10 cellular contexts compared by ENCODE assay signal in the genomic region with DNA sequence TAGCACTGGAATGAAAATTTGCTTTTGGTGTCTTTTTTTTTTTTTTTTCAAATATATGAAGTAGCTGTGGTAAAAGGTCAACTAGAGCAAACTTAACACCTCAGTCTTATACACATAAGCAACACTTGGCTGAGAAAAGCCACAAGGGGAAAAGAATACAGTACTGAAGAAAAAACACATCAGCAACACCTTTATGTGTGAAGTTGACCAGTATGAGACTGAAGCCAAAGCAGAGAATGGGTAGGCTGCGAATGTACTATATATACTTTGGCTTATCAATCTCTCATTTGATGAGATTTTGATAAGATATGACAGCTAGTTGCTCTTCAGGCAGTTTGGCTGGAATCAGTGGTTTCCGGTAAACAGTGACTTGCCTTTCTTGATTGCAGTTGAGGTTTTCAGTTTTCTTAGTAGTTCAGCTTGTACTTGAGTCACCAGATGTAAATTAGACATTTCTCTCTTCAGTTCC. TPM values are rescaled to one million over a fixed set of nuclear protein-coding genes. Genes with fewer than 3 reads are reported as not detected.
DNase-seq lines count a peak whose midpoint lies in the region; ATAC-seq and TF ChIP-seq lines count a peak whose summit lies in the region.
"Had no signal": no experiment of that assay in that cellular context is flagged by ENCODE, and none has a peak within 500 bp of the region (broad histone marks: within the 10 kb centered on the region; RNA-seq: fewer than 3 reads in every experiment).

No MANE protein-coding gene starts in this region.

- H3K9me3 ChIP-seq in BLaER1 treated with 17β-estradiol and CSF1 and Interleukin-3, amounts not matched to agents 10 nM and 100 nM (replicated peaks in 1 of 11): no peaks in the 10 kb centered on the region
- H3K9me3 ChIP-seq: Caco-2 had no signal

- H3K4me2 ChIP-seq in BLaER1 treated with 17β-estradiol and CSF1 and Interleukin-3, amounts not matched to agents 10 nM and 100 nM: peak overlapping the region; percentile 17 to 67 (median 38); a peak in 18 of 22 replicates

- H3K4me3 Mint-ChIP-seq in activated naive CD8-positive, alpha-beta T cell treated with anti-CD3 and anti-CD28 coated beads for 36 hours: no peak overlapping the region
- H3K4me3 Mint-ChIP-seq in osteocyte (ENCODE audit: unreplicated experiment): no peak overlapping the region

- no peaks in the 10 kb centered on the region for H4K20me1 ChIP-seq in BLaER1 treated with 17β-estradiol and CSF1 and Interleukin-3, amounts not matched to agents 10 nM and 100 nM

- no peak overlapping the region for H3K4me3 ChIP-seq in BLaER1 treated with 17β-estradiol and CSF1 and Interleukin-3, amounts not matched to agents 10 nM and 100 nM

- H3K36me3 Mint-ChIP-seq in activated naive CD8-positive, alpha-beta T cell treated with anti-CD3 and anti-CD28 coated beads for 36 hours: peaks cover 14% of the 10 kb centered on the region
- peaks cover 29% of the 10 kb centered on the region for H3K36me3 Mint-ChIP-seq in osteocyte (ENCODE audit: unreplicated experiment)

- CTCF ChIA-PET in GM10248 (lab: Yijun Ruan, JAX): interaction anchor here (1.1 to 9.7 kb wide), 9 partner anchors 8 to 614 kb away, joined by 5 to 127 read pairs (median 10); partner anchors contain the start of gene EOMES

- peaks cover 14 to 75% (median 42%) of the 10 kb centered on the region in 11 experiments; a peak in 21 of 22 replicates for H3K36me3 ChIP-seq in BLaER1 treated with 17β-estradiol and CSF1 and Interleukin-3, amounts not matched to agents 10 nM and 100 nM

- H3K27ac ChIP-seq in BLaER1 treated with 17β-estradiol and CSF1 and Interleukin-3, amounts not matched to agents 10 nM and 100 nM: peak overlapping the region in 9 of 11 experiments; percentile 34 to 69 (median 59); a peak in 16 of 22 replicates

- DNase-seq in activated naive CD8-positive, alpha-beta T cell treated with anti-CD3 and anti-CD28 coated beads for 36 hours: peak; percentile 19
- DNase-seq in osteocyte (ENCODE audit: extremely low spot score, unreplicated experiment) (no peak), SHP77 treated with DMSO at 0.1 percent for 48 hours (lab: John Stamatoyannopoulos, UW) (no peak), NCI-H748 (lab: John Stamatoyannopoulos, UW; ENCODE audit: unreplicated experiment) (no peak), GM10248 (ENCODE audit: extremely low spot score) (no peak)
- DNase-seq: Caco-2, NCI-H510A had no signal

- no peaks in the 10 kb centered on the region for H3K27me3 Mint-ChIP-seq in activated naive CD8-positive, alpha-beta T cell treated with anti-CD3 and anti-CD28 coated beads for 36 hours
- H3K27me3 Mint-ChIP-seq in osteocyte (ENCODE audit: unreplicated experiment): no peaks in the 10 kb centered on the region

- TF ChIP-seq CTCF in osteocyte (IDR thresholded peaks at IDR 0.05) (no peak), GM10248 (IDR thresholded peaks at IDR 0.05; ENCODE audit: control extremely low read depth, extremely low read depth, low read depth, missing control alignments) (no peak)

- peak; percentile 73 for ATAC-seq in GM19455 (IDR thresholded peaks at IDR 0.05; ENCODE audit: unreplicated experiment)
- ATAC-seq in HG03439 (IDR thresholded peaks at IDR 0.05; ENCODE audit: unreplicated experiment): peak; percentile 88

- peaks cover 16% of the 10 kb centered on the region for H3K4me1 Mint-ChIP-seq in activated naive CD8-positive, alpha-beta T cell treated with anti-CD3 and anti-CD28 coated beads for 36 hours
- H3K4me1 Mint-ChIP-seq in osteocyte (ENCODE audit: unreplicated experiment): no peaks in the 10 kb centered on the region

- H3K9me3 Mint-ChIP-seq in activated naive CD8-positive, alpha-beta T cell treated with anti-CD3 and anti-CD28 coated beads for 36 hours: no peaks in the 10 kb centered on the region
- H3K9me3 Mint-ChIP-seq in osteocyte (ENCODE audit: unreplicated experiment): no peaks in the 10 kb centered on the region

- H3K27ac Mint-ChIP-seq in activated naive CD8-positive, alpha-beta T cell treated with anti-CD3 and anti-CD28 coated beads for 36 hours: peak overlapping the region; percentile 81
- H3K27ac Mint-ChIP-seq in osteocyte (ENCODE audit: unreplicated experiment): no peak overlapping the region

- H3K9ac ChIP-seq in BLaER1 treated with 17β-estradiol and CSF1 and Interleukin-3, amounts not matched to agents 10 nM and 100 nM: peak overlapping the region in 3 of 11 experiments; percentile 7 to 14 (median 11); a peak in 5 of 22 replicates

- H3K4me1 ChIP-seq in BLaER1 treated with 17β-estradiol and CSF1 and Interleukin-3, amounts not matched to agents 10 nM and 100 nM: peaks cover 13 to 83% (median 28%) of the 10 kb centered on the region in 10 experiments; a peak in 19 of 20 replicates

- H3K27me3 ChIP-seq in BLaER1 treated with 17β-estradiol and CSF1 and Interleukin-3, amounts not matched to agents 10 nM and 100 nM: no peaks in the 10 kb centered on the region

- POLR2A ChIA-PET in GM10248 (lab: Yijun Ruan, JAX): interaction anchor here (1.0 kb wide), 1 partner anchor 22 kb away, joined by 12 read pairs; the partner anchor contains the start of genes AZI2 and ZCWPW2

RNA-seq across cellular contexts. Expression of gene ZCWPW2, which starts 22.0 kb away (rescaled TPM):
- under 1 TPM; 0.19 to 0.32 TPM for total RNA-seq in activated naive CD8-positive, alpha-beta T cell treated with anti-CD3 and anti-CD28 coated beads for 36 hours
- total RNA-seq in osteocyte: 1.2 and 1.9 TPM in 2 replicates

RNA-seq across cellular contexts. Expression of gene AZI2, which starts 22.1 kb away (rescaled TPM):
- 10 to 100 TPM; 38.3 to 42.0 TPM for total RNA-seq in activated naive CD8-positive, alpha-beta T cell treated with anti-CD3 and anti-CD28 coated beads for 36 hours
- 66.4 and 79.2 TPM in 2 replicates for total RNA-seq in osteocyte
